In the genomic region with DNA sequence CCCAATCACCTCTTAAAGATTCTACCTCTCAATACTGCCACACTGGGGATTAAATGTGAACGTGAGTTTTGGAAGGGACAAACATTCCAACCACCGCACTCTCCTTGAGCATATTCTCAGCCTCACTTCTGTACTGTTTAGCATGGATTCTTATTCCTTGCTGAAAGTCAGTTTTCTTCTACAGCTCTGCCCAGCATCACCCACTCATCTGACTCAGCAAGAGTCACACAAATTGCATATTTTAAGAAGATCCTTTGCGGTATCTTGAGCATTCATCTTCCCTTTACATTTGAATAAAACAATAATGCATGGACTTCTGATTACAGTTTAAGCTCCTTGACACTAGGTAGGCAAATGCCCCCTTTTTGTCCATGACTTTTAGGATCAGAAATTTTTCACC, we compare ENCODE assay signal across 12 cellular contexts.
DNase-seq lines count a peak whose midpoint lies in the region; ATAC-seq and TF ChIP-seq lines count a peak whose summit lies in the region.
"Had no signal": no experiment of that assay in that cellular context is flagged by ENCODE, and none has a peak within 500 bp of the region (broad histone marks: within the 10 kb centered on the region; RNA-seq: fewer than 3 reads in every experiment).

No MANE protein-coding gene starts in this region.

- no peaks in the 10 kb centered on the region for H3K9me3 Mint-ChIP-seq in activated naive CD4-positive, alpha-beta T cell treated with anti-CD3 and anti-CD28 coated beads for 36 hours
- peaks cover 0 to 4% of the 10 kb centered on the region in 2 donors for H3K9me3 Mint-ChIP-seq in activated naive CD4-positive, alpha-beta T cell treated with anti-CD3 and anti-CD28 coated beads, Interleukin-2, amount 50 U/mL, for 72 hours
- H3K9me3 Mint-ChIP-seq in activated naive CD8-positive, alpha-beta T cell treated with anti-CD3 and anti-CD28 coated beads, Interleukin-2, amount 50 U/mL, for 24 hours = no peaks in the 10 kb centered on the region
- H3K9me3 Mint-ChIP-seq: activated naive CD8-positive, alpha-beta T cell treated with anti-CD3 and anti-CD28 coated beads, Interleukin-2, amount 10 ng/mL, durations not matched to agents 7 days and 5 days had no signal

- intact Hi-C loops in activated naive CD4-positive, alpha-beta T cell treated with anti-CD3 and anti-CD28 coated beads for 36 hours (cut with micrococcal nuclease) = loop anchor here (1.0 kb wide), 1 partner anchor 8 kb away; no protein-coding TSS in a partner anchor
- intact Hi-C loops in uterus (cut with DNase I; ENCODE audit: low total_unique reads) = no loop called here
- intact Hi-C loops in transverse colon (cut with DNase I; ENCODE audit: low total_unique reads) = no loop called here
- intact Hi-C loops in Right ventricle myocardium inferior (cut with DNase I) = no loop called here

- no peak overlapping the region for H3K4me3 Mint-ChIP-seq in activated naive CD4-positive, alpha-beta T cell treated with anti-CD3 and anti-CD28 coated beads for 36 hours
- no peak overlapping the region for H3K4me3 Mint-ChIP-seq in activated naive CD8-positive, alpha-beta T cell treated with anti-CD3 and anti-CD28 coated beads, Interleukin-2, amount 50 U/mL, for 24 hours
- H3K4me3 Mint-ChIP-seq: activated naive CD8-positive, alpha-beta T cell treated with anti-CD3 and anti-CD28 coated beads, Interleukin-2, amount 10 ng/mL, durations not matched to agents 7 days and 5 days had no signal

- no peaks in the 10 kb centered on the region for H3K27me3 ChIP-seq in uterus
- H3K27me3 ChIP-seq in transverse colon = no peaks in the 10 kb centered on the region
- H3K27me3 ChIP-seq: BLaER1 had no signal

- H3K27ac ChIP-seq in uterus (peak overlapping the region; percentile 45 to 68), transverse colon (no peak overlapping the region)
- H3K27ac ChIP-seq: BLaER1 had no signal

- TF ChIP-seq CTCF in uterus (IDR thresholded peaks at IDR 0.05) = no peak
- TF ChIP-seq CTCF in transverse colon (IDR thresholded peaks at IDR 0.05) = no peak

- in situ Hi-C loops in transverse colon (cut with MboI; ENCODE audit: low pct_ligation_motif_present in 1 of 4, low pct_unique_long_range_greater_than_20kb in 1 of 4, low sequenced_read_pairs in 3 of 4) = no loop called here

- no peak for TF ChIP-seq EP300 in transverse colon (IDR thresholded peaks at IDR 0.05; ENCODE audit: low read depth)

- peaks cover 0 to 18% of the 10 kb centered on the region in 2 donors for H3K4me1 ChIP-seq in uterus
- peaks cover 7 to 46% (median 19%) of the 10 kb centered on the region in 4 donors for H3K4me1 ChIP-seq in transverse colon
- H3K4me1 ChIP-seq: BLaER1 had no signal

- H3K4me3 ChIP-seq in uterus = no peak overlapping the region
- H3K4me3 ChIP-seq in transverse colon = no peak overlapping the region
- H3K4me3 ChIP-seq: BLaER1 had no signal

- TF ChIP-seq POLR2A in uterus (IDR thresholded peaks at IDR 0.05) (no peak), transverse colon (IDR thresholded peaks at IDR 0.05) (no peak)

- peaks cover 4% of the 10 kb centered on the region for H3K36me3 Mint-ChIP-seq in activated naive CD4-positive, alpha-beta T cell treated with anti-CD3 and anti-CD28 coated beads for 36 hours (ENCODE audit: low read depth)
- H3K36me3 Mint-ChIP-seq in activated naive CD4-positive, alpha-beta T cell treated with anti-CD3 and anti-CD28 coated beads, Interleukin-2, amount 50 U/mL, for 72 hours = peaks cover 0 to 29% of the 10 kb centered on the region in 2 donors
- peaks cover 25% of the 10 kb centered on the region for H3K36me3 Mint-ChIP-seq in activated naive CD8-positive, alpha-beta T cell treated with anti-CD3 and anti-CD28 coated beads, Interleukin-2, amount 50 U/mL, for 24 hours (ENCODE audit: low read depth)

- peaks cover 47% of the 10 kb centered on the region for H3K4me1 Mint-ChIP-seq in activated naive CD4-positive, alpha-beta T cell treated with anti-CD3 and anti-CD28 coated beads for 36 hours (ENCODE audit: low read depth)
- H3K4me1 Mint-ChIP-seq in activated naive CD8-positive, alpha-beta T cell treated with anti-CD3 and anti-CD28 coated beads, Interleukin-2, amount 50 U/mL, for 24 hours = peaks cover 49% of the 10 kb centered on the region

- H3K27ac Mint-ChIP-seq in activated naive CD4-positive, alpha-beta T cell treated with anti-CD3 and anti-CD28 coated beads for 36 hours = peak overlapping the region; percentile 14
- peak overlapping the region in 1 of 2 donors; percentile 45 for H3K27ac Mint-ChIP-seq in activated naive CD4-positive, alpha-beta T cell treated with anti-CD3 and anti-CD28 coated beads, Interleukin-2, amount 50 U/mL, for 72 hours
- H3K27ac Mint-ChIP-seq in activated naive CD8-positive, alpha-beta T cell treated with anti-CD3 and anti-CD28 coated beads, Interleukin-2, amount 50 U/mL, for 24 hours = peak overlapping the region; percentile 49
- H3K27ac Mint-ChIP-seq: activated naive CD8-positive, alpha-beta T cell treated with anti-CD3 and anti-CD28 coated beads, Interleukin-2, amount 10 ng/mL, durations not matched to agents 7 days and 5 days had no signal

- WGBS in transverse colon (ENCODE audit: low coverage in 1 of 2), 2 donors = 63 to 84% methylated on average over 2 to 3 of the region's 3 CpGs

- no peaks in the 10 kb centered on the region for H3K27me3 Mint-ChIP-seq in activated naive CD4-positive, alpha-beta T cell treated with anti-CD3 and anti-CD28 coated beads for 36 hours (ENCODE audit: low read depth)
- no peaks in the 10 kb centered on the region for H3K27me3 Mint-ChIP-seq in activated naive CD8-positive, alpha-beta T cell treated with anti-CD3 and anti-CD28 coated beads, Interleukin-2, amount 50 U/mL, for 24 hours
- H3K27me3 Mint-ChIP-seq: activated naive CD8-positive, alpha-beta T cell treated with anti-CD3 and anti-CD28 coated beads, Interleukin-2, amount 10 ng/mL, durations not matched to agents 7 days and 5 days had no signal

- no peak for ATAC-seq in activated naive CD4-positive, alpha-beta T cell treated with anti-CD3 and anti-CD28 coated beads, Interleukin-2, amount 50 U/mL, for 72 hours
- peak; percentile 45 for ATAC-seq in activated naive CD8-positive, alpha-beta T cell treated with anti-CD3 and anti-CD28 coated beads, Interleukin-2, amount 50 U/mL, for 24 hours
- no peak for ATAC-seq in Right ventricle myocardium inferior

- H3K9me3 ChIP-seq in uterus (no peaks in the 10 kb centered on the region), transverse colon (no peaks in the 10 kb centered on the region)
- H3K9me3 ChIP-seq: BLaER1 had no signal

- H3K36me3 ChIP-seq in uterus (no peaks in the 10 kb centered on the region), transverse colon (no peaks in the 10 kb centered on the region)
- H3K36me3 ChIP-seq: BLaER1 had no signal

- DNase-seq in activated naive CD4-positive, alpha-beta T cell treated with anti-CD3 and anti-CD28 coated beads for 36 hours = no peak
- no peak for DNase-seq in activated naive CD4-positive, alpha-beta T cell treated with anti-CD3 and anti-CD28 coated beads, Interleukin-2, amount 50 U/mL, for 72 hours (ENCODE audit: low spot score in 2 of 2)
- DNase-seq in activated naive CD8-positive, alpha-beta T cell treated with anti-CD3 and anti-CD28 coated beads, Interleukin-2, amount 50 U/mL, for 24 hours = no peak
- DNase-seq in iris pigment epithelial cell (ENCODE audit: low read depth) (peak; percentile 87), uterus (no peak), transverse colon (no peak), Right ventricle myocardium inferior (ENCODE audit: missing footprints) (no peak), hypothalamus (lab: John Stamatoyannopoulos, UW) (no peak)
- DNase-seq: activated CD4-positive, CD25-positive, alpha-beta regulatory T cell; activated naive CD8-positive, alpha-beta T cell treated with anti-CD3 and anti-CD28 coated beads, Interleukin-2, amount 10 ng/mL, durations not matched to agents 7 days and 5 days; NCI-H1930 had no signal

- CTCF ChIA-PET in activated naive CD4-positive, alpha-beta T cell treated with anti-CD3 and anti-CD28 coated beads for 36 hours (lab: Charles Lee) = no interaction called here

Comparison
In these comparisons a context has a peak if more than half of its experiments do, and no peak if none do; other contexts are left out.
1. H3K27ac ChIP-seq: peak in uterus (2 of 2); none in transverse colon (0 of 4).